2 cellular contexts compared by ENCODE assay signal in genomic region chr7:5543361-5543760, GRCh38.
TF ChIP-seq lines count a peak whose summit lies in the region.

No MANE protein-coding gene starts in this region.

TF ChIP-seq in HEK293, 187 proteins besides CTCF, POLR2A, EP300 and RAD21:
- TF ChIP-seq GLIS1 (tag by site-specific recombination; IDR thresholded peaks at IDR 0.05) (no peak), ZNF121 (tag by site-specific recombination; IDR thresholded peaks at IDR 0.05) (peak; percentile 87), KLF10 (tag by site-specific recombination; IDR thresholded peaks at IDR 0.05) (no peak), ZNF571 (tag by site-specific recombination; IDR thresholded peaks at IDR 0.05) (no peak), ZNF426 (tag by site-specific recombination; IDR thresholded peaks at IDR 0.05) (no peak), ZBTB6 (tag by site-specific recombination; IDR thresholded peaks at IDR 0.05) (no peak)

TF ChIP-seq in K562, 482 proteins besides CTCF, POLR2A, EP300 and RAD21:
- TF ChIP-seq ZEB2 (IDR thresholded peaks at IDR 0.05) (no peak), MTA3 (IDR thresholded peaks at IDR 0.05; ENCODE audit: borderline replicate concordance) (no peak), ELF4 (CRISPR knock-in tag; IDR thresholded peaks at IDR 0.05) (no peak), ZKSCAN8 (CRISPR knock-in tag; IDR thresholded peaks at IDR 0.05) (no peak), ZBTB11 (CRISPR knock-in tag; IDR thresholded peaks at IDR 0.05) (no peak), ZKSCAN3 (CRISPR knock-in tag; IDR thresholded peaks at IDR 0.05) (no peak), NONO (IDR thresholded peaks at IDR 0.05; ENCODE audit: low read depth in 2 of 2, low read length in 1 of 2) (no peak), HOXB6 (CRISPR knock-in tag; IDR thresholded peaks at IDR 0.05; ENCODE audit: borderline replicate concordance) (no peak), RBM25 (IDR thresholded peaks at IDR 0.05; ENCODE audit: low read depth, low read length, severe bottlenecking) (peak; percentile 13), NFE2 (IDR thresholded peaks at IDR 0.05; ENCODE audit: low read depth) (no peak), ZNF707 (CRISPR knock-in tag; conservative IDR thresholded peaks at IDR 0.05) (no peak), ZNF3 (CRISPR knock-in tag; IDR thresholded peaks at IDR 0.05) (no peak), CHCHD3 (CRISPR knock-in tag; IDR thresholded peaks at IDR 0.05) (no peak), KDM1A (IDR thresholded peaks at IDR 0.05) (0 out of 4 replicates have a peak, but pooled peaks of 1 of the 2 experiments have one; percentile 31), ZNF121 (CRISPR knock-in tag; conservative IDR thresholded peaks at IDR 0.05) (peak; percentile 92), RUNX1 (IDR thresholded peaks at IDR 0.05; ENCODE audit: low read depth) (no peak), RB1 (IDR thresholded peaks at IDR 0.05; ENCODE audit: low read depth) (no peak), SMAD1 (IDR thresholded peaks at IDR 0.05; ENCODE audit: low read depth, low read length, partially characterized antibody) (no peak)
- TF ChIP-seq, protein P1, sequence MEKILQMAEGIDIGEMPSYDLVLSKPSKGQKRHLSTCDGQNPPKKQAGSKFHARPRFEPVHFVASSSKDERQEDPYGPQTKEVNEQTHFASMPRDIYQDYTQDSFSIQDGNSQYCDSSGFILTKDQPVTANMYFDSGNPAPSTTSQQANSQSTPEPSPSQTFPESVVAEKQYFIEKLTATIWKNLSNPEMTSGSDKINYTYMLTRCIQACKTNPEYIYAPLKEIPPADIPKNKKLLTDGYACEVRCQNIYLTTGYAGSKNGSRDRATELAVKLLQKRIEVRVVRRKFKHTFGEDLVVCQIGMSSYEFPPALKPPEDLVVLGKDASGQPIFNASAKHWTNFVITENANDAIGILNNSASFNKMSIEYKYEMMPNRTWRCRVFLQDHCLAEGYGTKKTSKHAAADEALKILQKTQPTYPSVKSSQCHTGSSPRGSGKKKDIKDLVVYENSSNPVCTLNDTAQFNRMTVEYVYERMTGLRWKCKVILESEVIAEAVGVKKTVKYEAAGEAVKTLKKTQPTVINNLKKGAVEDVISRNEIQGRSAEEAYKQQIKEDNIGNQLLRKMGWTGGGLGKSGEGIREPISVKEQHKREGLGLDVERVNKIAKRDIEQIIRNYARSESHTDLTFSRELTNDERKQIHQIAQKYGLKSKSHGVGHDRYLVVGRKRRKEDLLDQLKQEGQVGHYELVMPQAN (IDR thresholded peaks at IDR 0.05; ENCODE audit: borderline replicate concordance), result no peak
- TF ChIP-seq, protein P2, sequence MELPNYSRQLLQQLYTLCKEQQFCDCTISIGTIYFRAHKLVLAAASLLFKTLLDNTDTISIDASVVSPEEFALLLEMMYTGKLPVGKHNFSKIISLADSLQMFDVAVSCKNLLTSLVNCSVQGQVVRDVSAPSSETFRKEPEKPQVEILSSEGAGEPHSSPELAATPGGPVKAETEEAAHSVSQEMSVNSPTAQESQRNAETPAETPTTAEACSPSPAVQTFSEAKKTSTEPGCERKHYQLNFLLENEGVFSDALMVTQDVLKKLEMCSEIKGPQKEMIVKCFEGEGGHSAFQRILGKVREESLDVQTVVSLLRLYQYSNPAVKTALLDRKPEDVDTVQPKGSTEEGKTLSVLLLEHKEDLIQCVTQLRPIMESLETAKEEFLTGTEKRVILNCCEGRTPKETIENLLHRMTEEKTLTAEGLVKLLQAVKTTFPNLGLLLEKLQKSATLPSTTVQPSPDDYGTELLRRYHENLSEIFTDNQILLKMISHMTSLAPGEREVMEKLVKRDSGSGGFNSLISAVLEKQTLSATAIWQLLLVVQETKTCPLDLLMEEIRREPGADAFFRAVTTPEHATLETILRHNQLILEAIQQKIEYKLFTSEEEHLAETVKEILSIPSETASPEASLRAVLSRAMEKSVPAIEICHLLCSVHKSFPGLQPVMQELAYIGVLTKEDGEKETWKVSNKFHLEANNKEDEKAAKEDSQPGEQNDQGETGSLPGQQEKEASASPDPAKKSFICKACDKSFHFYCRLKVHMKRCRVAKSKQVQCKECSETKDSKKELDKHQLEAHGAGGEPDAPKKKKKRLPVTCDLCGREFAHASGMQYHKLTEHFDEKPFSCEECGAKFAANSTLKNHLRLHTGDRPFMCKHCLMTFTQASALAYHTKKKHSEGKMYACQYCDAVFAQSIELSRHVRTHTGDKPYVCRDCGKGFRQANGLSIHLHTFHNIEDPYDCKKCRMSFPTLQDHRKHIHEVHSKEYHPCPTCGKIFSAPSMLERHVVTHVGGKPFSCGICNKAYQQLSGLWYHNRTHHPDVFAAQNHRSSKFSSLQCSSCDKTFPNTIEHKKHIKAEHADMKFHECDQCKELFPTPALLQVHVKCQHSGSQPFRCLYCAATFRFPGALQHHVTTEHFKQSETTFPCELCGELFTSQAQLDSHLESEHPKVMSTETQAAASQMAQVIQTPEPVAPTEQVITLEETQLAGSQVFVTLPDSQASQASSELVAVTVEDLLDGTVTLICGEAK (IDR thresholded peaks at IDR 0.05), result no peak
- TF ChIP-seq, protein P2 (CRISPR knock-in tag; IDR thresholded peaks at IDR 0.05), result no peak
- TF ChIP-seq, protein P3, sequence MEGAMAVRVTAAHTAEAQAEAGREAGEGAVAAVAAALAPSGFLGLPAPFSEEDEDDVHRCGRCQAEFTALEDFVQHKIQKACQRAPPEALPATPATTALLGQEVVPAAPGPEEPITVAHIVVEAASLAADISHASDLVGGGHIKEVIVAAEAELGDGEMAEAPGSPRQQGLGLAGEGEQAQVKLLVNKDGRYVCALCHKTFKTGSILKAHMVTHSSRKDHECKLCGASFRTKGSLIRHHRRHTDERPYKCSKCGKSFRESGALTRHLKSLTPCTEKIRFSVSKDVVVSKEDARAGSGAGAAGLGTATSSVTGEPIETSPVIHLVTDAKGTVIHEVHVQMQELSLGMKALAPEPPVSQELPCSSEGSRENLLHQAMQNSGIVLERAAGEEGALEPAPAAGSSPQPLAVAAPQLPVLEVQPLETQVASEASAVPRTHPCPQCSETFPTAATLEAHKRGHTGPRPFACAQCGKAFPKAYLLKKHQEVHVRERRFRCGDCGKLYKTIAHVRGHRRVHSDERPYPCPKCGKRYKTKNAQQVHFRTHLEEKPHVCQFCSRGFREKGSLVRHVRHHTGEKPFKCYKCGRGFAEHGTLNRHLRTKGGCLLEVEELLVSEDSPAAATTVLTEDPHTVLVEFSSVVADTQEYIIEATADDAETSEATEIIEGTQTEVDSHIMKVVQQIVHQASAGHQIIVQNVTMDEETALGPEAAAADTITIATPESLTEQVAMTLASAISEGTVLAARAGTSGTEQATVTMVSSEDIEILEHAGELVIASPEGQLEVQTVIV (CRISPR knock-in tag; IDR thresholded peaks at IDR 0.05; ENCODE audit: borderline replicate concordance), result no peak
- TF ChIP-seq, protein P4, sequence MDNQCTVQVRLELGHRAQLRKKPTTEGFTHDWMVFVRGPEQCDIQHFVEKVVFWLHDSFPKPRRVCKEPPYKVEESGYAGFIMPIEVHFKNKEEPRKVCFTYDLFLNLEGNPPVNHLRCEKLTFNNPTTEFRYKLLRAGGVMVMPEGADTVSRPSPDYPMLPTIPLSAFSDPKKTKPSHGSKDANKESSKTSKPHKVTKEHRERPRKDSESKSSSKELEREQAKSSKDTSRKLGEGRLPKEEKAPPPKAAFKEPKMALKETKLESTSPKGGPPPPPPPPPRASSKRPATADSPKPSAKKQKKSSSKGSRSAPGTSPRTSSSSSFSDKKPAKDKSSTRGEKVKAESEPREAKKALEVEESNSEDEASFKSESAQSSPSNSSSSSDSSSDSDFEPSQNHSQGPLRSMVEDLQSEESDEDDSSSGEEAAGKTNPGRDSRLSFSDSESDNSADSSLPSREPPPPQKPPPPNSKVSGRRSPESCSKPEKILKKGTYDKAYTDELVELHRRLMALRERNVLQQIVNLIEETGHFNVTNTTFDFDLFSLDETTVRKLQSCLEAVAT (IDR thresholded peaks at IDR 0.05), result no peak
- TF ChIP-seq, protein P5, sequence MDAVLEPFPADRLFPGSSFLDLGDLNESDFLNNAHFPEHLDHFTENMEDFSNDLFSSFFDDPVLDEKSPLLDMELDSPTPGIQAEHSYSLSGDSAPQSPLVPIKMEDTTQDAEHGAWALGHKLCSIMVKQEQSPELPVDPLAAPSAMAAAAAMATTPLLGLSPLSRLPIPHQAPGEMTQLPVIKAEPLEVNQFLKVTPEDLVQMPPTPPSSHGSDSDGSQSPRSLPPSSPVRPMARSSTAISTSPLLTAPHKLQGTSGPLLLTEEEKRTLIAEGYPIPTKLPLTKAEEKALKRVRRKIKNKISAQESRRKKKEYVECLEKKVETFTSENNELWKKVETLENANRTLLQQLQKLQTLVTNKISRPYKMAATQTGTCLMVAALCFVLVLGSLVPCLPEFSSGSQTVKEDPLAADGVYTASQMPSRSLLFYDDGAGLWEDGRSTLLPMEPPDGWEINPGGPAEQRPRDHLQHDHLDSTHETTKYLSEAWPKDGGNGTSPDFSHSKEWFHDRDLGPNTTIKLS (IDR thresholded peaks at IDR 0.05; ENCODE audit: borderline replicate concordance, low read depth), result no peak
- TF ChIP-seq, protein P6, sequence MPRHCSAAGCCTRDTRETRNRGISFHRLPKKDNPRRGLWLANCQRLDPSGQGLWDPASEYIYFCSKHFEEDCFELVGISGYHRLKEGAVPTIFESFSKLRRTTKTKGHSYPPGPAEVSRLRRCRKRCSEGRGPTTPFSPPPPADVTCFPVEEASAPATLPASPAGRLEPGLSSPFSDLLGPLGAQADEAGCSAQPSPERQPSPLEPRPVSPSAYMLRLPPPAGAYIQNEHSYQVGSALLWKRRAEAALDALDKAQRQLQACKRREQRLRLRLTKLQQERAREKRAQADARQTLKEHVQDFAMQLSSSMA (CRISPR knock-in tag; IDR thresholded peaks at IDR 0.05), result no peak
- TF ChIP-seq, protein P7, sequence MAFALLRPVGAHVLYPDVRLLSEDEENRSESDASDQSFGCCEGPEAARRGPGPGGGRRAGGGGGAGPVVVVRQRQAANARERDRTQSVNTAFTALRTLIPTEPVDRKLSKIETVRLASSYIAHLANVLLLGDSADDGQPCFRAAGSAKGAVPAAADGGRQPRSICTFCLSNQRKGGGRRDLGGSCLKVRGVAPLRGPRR (CRISPR knock-in tag; IDR thresholded peaks at IDR 0.05), result no peak
- TF ChIP-seq, protein P8, sequence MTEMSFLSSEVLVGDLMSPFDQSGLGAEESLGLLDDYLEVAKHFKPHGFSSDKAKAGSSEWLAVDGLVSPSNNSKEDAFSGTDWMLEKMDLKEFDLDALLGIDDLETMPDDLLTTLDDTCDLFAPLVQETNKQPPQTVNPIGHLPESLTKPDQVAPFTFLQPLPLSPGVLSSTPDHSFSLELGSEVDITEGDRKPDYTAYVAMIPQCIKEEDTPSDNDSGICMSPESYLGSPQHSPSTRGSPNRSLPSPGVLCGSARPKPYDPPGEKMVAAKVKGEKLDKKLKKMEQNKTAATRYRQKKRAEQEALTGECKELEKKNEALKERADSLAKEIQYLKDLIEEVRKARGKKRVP (CRISPR knock-in tag; IDR thresholded peaks at IDR 0.05), result no peak
